8 cellular contexts compared by ENCODE assay signal in the genomic region with DNA sequence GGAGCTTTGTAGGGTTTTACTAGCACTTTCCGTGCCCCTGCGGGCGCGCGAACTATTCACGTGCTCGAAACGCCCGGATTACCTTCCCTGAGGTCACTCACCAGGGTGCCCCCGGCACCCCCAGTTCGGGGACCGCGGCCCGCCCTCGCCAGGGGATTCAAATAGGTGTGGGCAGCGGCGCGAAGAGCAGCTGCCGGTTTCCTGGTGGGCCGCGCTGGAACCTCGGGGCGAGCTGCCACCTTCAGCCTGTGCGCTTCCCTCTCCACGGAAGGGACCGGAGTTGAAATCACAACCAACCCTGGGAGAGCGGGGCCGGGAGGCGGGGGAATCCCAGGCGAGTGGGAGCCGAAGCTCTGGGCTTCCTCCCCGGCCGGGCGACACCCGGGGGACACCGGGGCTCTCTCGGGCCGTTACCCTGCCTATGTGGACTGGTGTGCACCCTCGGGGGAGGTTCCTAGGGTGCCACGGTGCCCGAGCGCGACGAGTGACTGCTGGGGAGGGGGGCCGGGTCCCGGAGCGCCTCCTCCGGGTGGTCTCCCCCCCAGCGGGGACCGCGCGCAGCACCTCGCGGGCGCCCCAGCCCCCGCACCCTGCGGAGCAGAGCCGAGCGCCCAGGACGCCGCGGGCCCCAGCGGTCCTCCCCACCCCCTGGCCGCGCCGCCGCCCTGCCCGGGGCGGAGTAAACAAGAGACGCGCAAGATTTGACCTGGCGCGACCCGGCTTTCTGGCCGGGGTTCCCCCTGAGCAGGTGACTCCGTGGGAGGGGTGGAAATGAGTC. TPM values are rescaled to one million over a fixed set of nuclear protein-coding genes. Genes with fewer than 3 reads are reported as not detected.
DNase-seq lines count a peak whose midpoint lies in the region; ATAC-seq and TF ChIP-seq lines count a peak whose summit lies in the region.

No MANE protein-coding gene starts in this region.

- DNase-seq in NCI-H1417 (lab: John Stamatoyannopoulos, UW) (peak; percentile 40 to 78 (median 77)), NCI-H1417 treated with DMSO at 0.1 percent for 48 hours (lab: John Stamatoyannopoulos, UW) (no peak), NCI-H69 (lab: John Stamatoyannopoulos, UW) (peak; percentile 38), activated T-cell treated with anti-CD3 and anti-CD28 coated beads for 4 hours (peak; percentile 62), epithelial cell of proximal tubule (ENCODE audit: low read depth) (no peak)
- DNase-seq in stimulated activated CD8-positive, alpha-beta memory T cell treated with anti-CD3 and anti-CD28 coated beads, Interleukin-7, amount 100 ng/mL, for 4 hours (ENCODE audit: low read depth in 2 of 2), result peak; percentile 52 to 81

- H3K4me1 ChIP-seq in mucosa of stomach (ENCODE audit: control insufficient read depth, insufficient read depth, low read length), result peaks cover 12% of the 10 kb centered on the region

- ATAC-seq in HG02852 (IDR thresholded peaks at IDR 0.05; ENCODE audit: unreplicated experiment), result peak; percentile 53

- TF ChIP-seq CTCF in epithelial cell of proximal tubule (conservative IDR thresholded peaks at IDR 0.05; ENCODE audit: low read depth, low read length), result no peak

- no peaks in the 10 kb centered on the region for H3K27me3 ChIP-seq in mucosa of stomach (ENCODE audit: control insufficient read depth, insufficient read depth, low read length)

- no peaks in the 10 kb centered on the region for H3K36me3 ChIP-seq in mucosa of stomach (ENCODE audit: control insufficient read depth, insufficient read depth, low read length)

- H3K4me3 ChIP-seq in epithelial cell of proximal tubule (ENCODE audit: low read depth, low read length) (peak overlapping the region; percentile 82), mucosa of stomach (ENCODE audit: low read length) (peak overlapping the region; percentile 86)

- peak overlapping the region; percentile 94 for H3K9ac ChIP-seq in mucosa of stomach (ENCODE audit: low read length)

- H3K9me3 ChIP-seq in mucosa of stomach (ENCODE audit: control insufficient read depth, low read length), result no peaks in the 10 kb centered on the region

RNA-seq across cellular contexts. Expression of a gene that starts 2.1 kb away (rescaled TPM):
- total RNA-seq in epithelial cell of proximal tubule, result 8.9 and 12.3 TPM in 2 replicates

Comparison
In these comparisons a context has a peak if more than half of its experiments do, and no peak if none do; other contexts are left out.
1. DNase-seq: peak in NCI-H1417 (3 of 3), NCI-H69 (single experiment), activated T-cell treated with anti-CD3 and anti-CD28 coated beads for 4 hours (single experiment) and stimulated activated CD8-positive, alpha-beta memory T cell treated with anti-CD3 and anti-CD28 coated beads, Interleukin-7, amount 100 ng/mL, for 4 hours (2 of 2); none in NCI-H1417 treated with DMSO at 0.1 percent for 48 hours (single experiment) and epithelial cell of proximal tubule (single experiment).